ENCODE assay signal across 16 cellular contexts in genomic region chr13:42274386-42275097, GRCh38. TPM values are rescaled to one million over a fixed set of nuclear protein-coding genes. Genes with fewer than 3 reads are reported as not detected.
A peak's percentile ranks its signal among the peaks of the same experiment; 100 is the strongest.
DNase-seq lines count a peak whose midpoint lies in the region; ATAC-seq and TF ChIP-seq lines count a peak whose summit lies in the region.
"Had no signal": no experiment of that assay in that cellular context is flagged by ENCODE, and none has a peak within 500 bp of the region (broad histone marks: within the 10 kb centered on the region; RNA-seq: fewer than 3 reads in every experiment).

No MANE protein-coding gene starts in this region.

- H3K27ac Mint-ChIP-seq in CD4-positive, alpha-beta memory T cell = peak overlapping the region; percentile 84 to 99 (median 87)
- H3K27ac Mint-ChIP-seq in activated B cell treated with CpG ODN at 0.5 μM for 24 hours = peak overlapping the region; percentile 94
- H3K27ac Mint-ChIP-seq in memory B cell = no peak overlapping the region
- no peak overlapping the region for H3K27ac Mint-ChIP-seq in mesothelial cell of epicardium

- no peaks in the 10 kb centered on the region for H3K27me3 Mint-ChIP-seq in CD4-positive, alpha-beta memory T cell
- H3K27me3 Mint-ChIP-seq in activated B cell treated with CpG ODN at 0.5 μM for 24 hours (no peaks in the 10 kb centered on the region), memory B cell (no peaks in the 10 kb centered on the region), mesothelial cell of epicardium (ENCODE audit: low read depth) (no peaks in the 10 kb centered on the region)

- H3K4me1 Mint-ChIP-seq in CD4-positive, alpha-beta memory T cell = peaks cover 50 to 77% (median 62%) of the 10 kb centered on the region in 4 donors
- peaks cover 58% of the 10 kb centered on the region for H3K4me1 Mint-ChIP-seq in activated B cell treated with CpG ODN at 0.5 μM for 24 hours
- H3K4me1 Mint-ChIP-seq in memory B cell = peaks cover 44% of the 10 kb centered on the region
- peaks cover 39% of the 10 kb centered on the region for H3K4me1 Mint-ChIP-seq in mesothelial cell of epicardium

- intact Hi-C loops in CD4-positive, alpha-beta memory T cell (cut with micrococcal nuclease) = loop anchor here (5.0 to 10.0 kb wide), 7 partner anchors 80 to 1212 kb away; partner anchors contain the start of genes KBTBD6, MTRF1, VWA8 and WBP4
- intact Hi-C loops in activated B cell treated with CpG ODN at 0.5 μM for 24 hours (cut with micrococcal nuclease) = loop anchor here (1.0 to 10.0 kb wide), 10 partner anchors 38 to 2000 kb away; partner anchors contain the start of genes CCDC122, ELF1, LACC1 and NAA16

- peaks cover 0 to 6% of the 10 kb centered on the region in 2 donors for H3K36me3 Mint-ChIP-seq in CD4-positive, alpha-beta memory T cell
- peaks cover 14% of the 10 kb centered on the region for H3K36me3 Mint-ChIP-seq in activated B cell treated with CpG ODN at 0.5 μM for 24 hours (ENCODE audit: low read depth)
- H3K36me3 Mint-ChIP-seq in memory B cell = peaks cover 1% of the 10 kb centered on the region
- no peaks in the 10 kb centered on the region for H3K36me3 Mint-ChIP-seq in mesothelial cell of epicardium

- peaks cover 77% of the 10 kb centered on the region for H3K4me1 ChIP-seq in CD4-positive, alpha-beta memory T cell (ENCODE audit: insufficient read depth, low read length)

- H3K4me3 ChIP-seq in CD4-positive, alpha-beta memory T cell (ENCODE audit: low read length in 2 of 2) = peak overlapping the region in 1 of 2 donors; percentile 12
- H3K4me3 ChIP-seq in GM12875 (ENCODE audit: low read depth, low read length) = peak overlapping the region; percentile 51
- H3K4me3 ChIP-seq: testis had no signal

- H3K27me3 ChIP-seq in CD4-positive, alpha-beta memory T cell (ENCODE audit: insufficient read depth, low read length) = no peaks in the 10 kb centered on the region
- H3K27me3 ChIP-seq: testis had no signal

- CTCF ChIA-PET in CD4-positive, alpha-beta memory T cell (lab: Charles Lee; ENCODE audit: partially characterized antibody) = no interaction called here
- CTCF ChIA-PET in activated B cell treated with CpG ODN at 0.5 μM for 24 hours (lab: Charles Lee) = no interaction called here

- H3K9me3 Mint-ChIP-seq in CD4-positive, alpha-beta memory T cell = no peaks in the 10 kb centered on the region
- H3K9me3 Mint-ChIP-seq in activated B cell treated with CpG ODN at 0.5 μM for 24 hours (peaks cover 5% of the 10 kb centered on the region), memory B cell (no peaks in the 10 kb centered on the region), mesothelial cell of epicardium (peaks cover 13% of the 10 kb centered on the region)

- POLR2A ChIA-PET in CD4-positive, alpha-beta memory T cell (lab: Charles Lee; ENCODE audit: partially characterized antibody) = no interaction called here
- POLR2A ChIA-PET in activated B cell treated with CpG ODN at 0.5 μM for 24 hours (lab: Charles Lee) = interaction anchor here (1.0 to 1.5 kb wide), 5 partner anchors 14 to 1296 kb away, joined by 3 to 5 read pairs (median 3); partner anchors contain the start of gene EPSTI1

- peak overlapping the region; percentile 37 for H3K27ac ChIP-seq in CD4-positive, alpha-beta memory T cell (ENCODE audit: low read depth, low read length)
- H3K27ac ChIP-seq: testis had no signal

- H3K36me3 ChIP-seq in CD4-positive, alpha-beta memory T cell (ENCODE audit: insufficient read depth, low read length) = no peaks in the 10 kb centered on the region

- ATAC-seq in activated B cell treated with CpG ODN at 0.5 μM for 24 hours (ENCODE audit: low read depth) = no peak
- ATAC-seq in memory B cell (ENCODE audit: low read depth) = no peak
- ATAC-seq in GM21526 (IDR thresholded peaks at IDR 0.05; ENCODE audit: low FRiP score, unreplicated experiment) = no peak
- no peak for ATAC-seq in SK-N-SH treated with all-trans-retinoic acid at 6 μM for 48 hours
- ATAC-seq: left ventricle myocardium superior had no signal

- no peak for DNase-seq in CD4-positive, alpha-beta memory T cell
- DNase-seq in activated B cell treated with CpG ODN at 0.5 μM for 24 hours (no peak), memory B cell (ENCODE audit: low spot score in 2 of 2) (no peak), NCI-H345 treated with DMSO at 0.1 percent for 48 hours (lab: John Stamatoyannopoulos, UW; ENCODE audit: unreplicated experiment) (no peak), mesothelial cell of epicardium (ENCODE audit: low spot score in 2 of 2, unreplicated experiment in 2 of 2) (no peak)
- DNase-seq: activated CD4-positive, CD25-positive, alpha-beta regulatory T cell; activated gamma-delta T cell treated with Interleukin-2 at 50 U/mL for 16 hours; COR-L47; erythroblast; left ventricle myocardium superior; NCI-H774; SHP77 treated with DMSO at 0.1 percent for 48 hours; testis had no signal

- no peaks in the 10 kb centered on the region for H3K9me3 ChIP-seq in CD4-positive, alpha-beta memory T cell (ENCODE audit: control insufficient read depth in 1 of 2, low read length in 2 of 2)
- H3K9me3 ChIP-seq: testis had no signal

- H3K4me3 Mint-ChIP-seq in CD4-positive, alpha-beta memory T cell = peak overlapping the region; percentile 44 to 96 (median 80)
- H3K4me3 Mint-ChIP-seq in activated B cell treated with CpG ODN at 0.5 μM for 24 hours = peak overlapping the region; percentile 64
- peak overlapping the region; percentile 75 for H3K4me3 Mint-ChIP-seq in memory B cell
- H3K4me3 Mint-ChIP-seq in mesothelial cell of epicardium = no peak overlapping the region

- TF ChIP-seq CTCF in GM12875 (IDR thresholded peaks at IDR 0.05; ENCODE audit: borderline replicate concordance, insufficient read depth, low read depth, low read length) (no peak), activated B cell treated with CpG ODN at 0.5 μM for 24 hours (IDR thresholded peaks at IDR 0.05) (no peak), mesothelial cell of epicardium (IDR thresholded peaks at IDR 0.05; ENCODE audit: unreplicated experiment) (no peak)

TF ChIP-seq in SK-N-SH treated with all-trans-retinoic acid at 6 μM for 48 hours, 23 proteins besides CTCF, POLR2A, EP300 and RAD21:
- TF ChIP-seq ZFP30 (CRISPR knock-in tag; IDR thresholded peaks at IDR 0.05) = no peak
- no peak for TF ChIP-seq ZFP3 (CRISPR knock-in tag; IDR thresholded peaks at IDR 0.05)
- TF ChIP-seq ZNF565 (CRISPR knock-in tag; conservative IDR thresholded peaks at IDR 0.05; ENCODE audit: low read depth) = no peak
- TF ChIP-seq RARB (CRISPR knock-in tag; IDR thresholded peaks at IDR 0.05) = no peak
- no peak for TF ChIP-seq ZNF70 (CRISPR knock-in tag; IDR thresholded peaks at IDR 0.05)
- no peak for TF ChIP-seq PATZ1 (CRISPR knock-in tag; IDR thresholded peaks at IDR 0.05; ENCODE audit: borderline replicate concordance)

RNA-seq across cellular contexts. Expression of gene AKAP11, which starts 2.6 kb away (rescaled TPM):
- 10 to 100 TPM; 40.6 to 42.6 TPM for total RNA-seq in CD4-positive, alpha-beta memory T cell
- 1 to 10 TPM; 2.7 to 4.0 TPM for polyA plus RNA-seq in CD4-positive, alpha-beta memory T cell
- total RNA-seq in activated B cell treated with CpG ODN at 0.5 μM for 24 hours (37.1 and 42.8 TPM in 2 replicates), mesothelial cell of epicardium (33.9 to 35.1 TPM (median 34.9 TPM) in 3 replicates)

Comparison
In these comparisons a context has a peak if more than half of its experiments do, and no peak if none do; other contexts are left out.
1. H3K27ac Mint-ChIP-seq: peak in CD4-positive, alpha-beta memory T cell (7 of 7) and activated B cell treated with CpG ODN at 0.5 μM for 24 hours (single experiment); none in memory B cell (single experiment) and mesothelial cell of epicardium (single experiment).